Comparison of ENCODE assay signal across 22 cellular contexts in the genomic region with DNA sequence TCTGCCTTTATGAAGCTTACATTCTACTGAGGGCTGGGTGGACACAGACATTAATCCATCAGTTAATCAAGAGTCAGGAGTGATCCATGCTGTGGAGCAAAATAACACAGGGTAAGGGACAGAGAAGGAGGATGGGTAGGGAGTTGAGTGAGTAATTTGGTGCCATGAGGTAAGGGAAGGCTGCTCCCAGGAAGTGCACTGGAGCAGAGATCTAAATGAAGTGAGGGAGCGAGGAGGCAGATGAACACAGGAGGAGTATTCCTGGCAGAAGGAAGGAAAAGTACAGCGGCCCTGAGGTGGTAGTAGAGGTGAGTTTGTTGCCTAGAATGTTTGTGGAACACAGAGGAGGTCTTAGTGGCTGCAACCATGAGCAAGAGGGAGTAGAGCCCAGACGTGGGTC. TPM values are rescaled to one million over a fixed set of nuclear protein-coding genes. Genes with fewer than 3 reads are reported as not detected.
"Had no signal": no experiment of that assay in that cellular context is flagged by ENCODE, and none has a peak within 500 bp of the region (broad histone marks: within the 10 kb centered on the region; RNA-seq: fewer than 3 reads in every experiment).

No MANE protein-coding gene starts in this region.

- DNase-seq: IMR-90, Karpas-422, KG1, MG63, NCI-H1092 treated with DMSO at 0.1 percent for 48 hours, NCI-H1436, NCI-H187, NCI-H2029, NCI-H2081 treated with DMSO at 0.1 percent for 48 hours, NCI-H2171, NCI-H226, NCI-H446, NCI-H510A, NCI-H524 treated with DMSO at 0.1 percent for 48 hours, NCI-H69, NCI-H774, SHP77, SK-N-SH had no signal

- ATAC-seq: HepG2 had no signal

- H3K4me3 ChIP-seq: MG63 had no signal

- H3K27ac ChIP-seq: RWPE1 had no signal

- H3K9me3 ChIP-seq: MG63, SK-N-SH had no signal

- FAIRE-seq: HepG2 had no signal

- H3K4me2 ChIP-seq: SK-N-SH had no signal

- H3K9ac ChIP-seq: SK-N-SH had no signal

- H3K27me3 ChIP-seq: MG63 had no signal

- H3K36me3 ChIP-seq: MG63 had no signal

RNA-seq across cellular contexts. Expression of gene ASIC2, which starts 34.8 kb away (rescaled TPM):
- total RNA-seq: HepG2, HT1080, SK-MEL-5 had no signal
- polyA plus RNA-seq: HepG2 had no signal
